ENCODE assay signal across 27 cellular contexts in the genomic region with DNA sequence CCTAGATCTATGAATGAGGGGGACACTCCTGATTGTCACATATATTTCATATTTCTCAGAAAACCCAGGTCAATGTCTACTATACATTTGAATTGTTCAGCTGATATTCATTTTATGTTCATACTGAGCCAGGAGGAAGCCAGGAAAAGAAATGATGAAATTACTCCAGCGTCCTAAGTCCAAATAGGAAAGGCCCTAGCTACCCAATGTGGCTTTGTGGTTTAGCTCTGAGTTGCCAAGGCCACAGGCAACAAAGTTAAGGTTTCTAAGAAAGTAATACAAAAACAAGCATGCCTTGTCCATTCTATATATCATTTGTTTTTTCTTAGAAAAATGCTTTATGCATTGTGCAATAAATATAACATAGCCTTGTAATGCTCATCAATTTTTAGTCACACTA. TPM values are rescaled to one million over a fixed set of nuclear protein-coding genes. Genes with fewer than 3 reads are reported as not detected.
"Had no signal": no experiment of that assay in that cellular context is flagged by ENCODE, and none has a peak within 500 bp of the region (broad histone marks: within the 10 kb centered on the region; RNA-seq: fewer than 3 reads in every experiment).

No MANE protein-coding gene starts in this region.

- H3K4me3 ChIP-seq: cardiac muscle cell, testis, uterus had no signal

- H3K27ac ChIP-seq: cardiac muscle cell, testis, uterus had no signal

- H3K4me1 ChIP-seq: testis, uterus had no signal

- DNase-seq: activated CD4-positive, alpha-beta T cell treated with anti-CD3 and anti-CD28 coated beads for 1 hour; activated CD4-positive, alpha-beta T cell treated with anti-CD3 and anti-CD28 coated beads, Interleukin-2, amount 50 U/mL, for 1 hour; activated CD8-positive, alpha-beta T cell treated with anti-CD3 and anti-CD28 coated beads, Interleukin-2, amount 10 ng/mL, durations not matched to agents 7 days and 5 days; activated T-cell treated with anti-CD3 and anti-CD28 coated beads, Interleukin-2, amount 50 U/mL, for 1 hour; amniotic stem cell; effector CD4-positive, alpha-beta T cell; foreskin melanocyte; immature natural killer cell; mesenchymal stem cell; naive B cell; occipital lobe; posterior cingulate gyrus; stimulated activated CD4-positive, alpha-beta T cell treated with anti-CD3 and anti-CD28 coated beads, Interleukin-2, amount 100 ng/mL, for 48 hours; stimulated activated naive CD4-positive, alpha-beta T cell; testis; trophoblast cell; uterus had no signal

- H3K27me3 ChIP-seq: cardiac muscle cell, testis, uterus had no signal

- H3K9me3 ChIP-seq: testis, uterus had no signal

- H3K36me3 ChIP-seq: cardiac muscle cell, uterus had no signal

RNA-seq across cellular contexts. Expression of gene CSN2, which starts 4.5 kb away (rescaled TPM):
- total RNA-seq: activated CD8-positive, alpha-beta T cell treated with anti-CD3 and anti-CD28 coated beads, Interleukin-2, amount 10 ng/mL, durations not matched to agents 7 days and 5 days; activated naive CD4-positive, alpha-beta T cell treated with anti-CD3 and anti-CD28 coated beads, Interleukin-2, amount 50 U/mL, for 72 hours; activated T-helper 17 cell treated with anti-CD3 and anti-CD28 coated beads, Interleukin-2, amount 50 U/mL, for 72 hours; cardiac muscle cell; cerebellum; epithelial cell of proximal tubule; fibroblast of lung; lower leg skin; mononuclear cell; occipital lobe; T-helper 2 cell treated with Interferon-gamma antibody and Interleukin-4, amounts not matched to agents 100 ng/mL and 5 ng/mL, for 36 hours; testis; uterus had no signal
- polyA plus RNA-seq: cardiac muscle cell, fibroblast of lung, immature natural killer cell, neural cell had no signal

RNA-seq across cellular contexts. Expression of gene STATH, which starts 25.7 kb away (rescaled TPM):
- total RNA-seq: activated CD8-positive, alpha-beta T cell treated with anti-CD3 and anti-CD28 coated beads, Interleukin-2, amount 10 ng/mL, durations not matched to agents 7 days and 5 days; activated naive CD4-positive, alpha-beta T cell treated with anti-CD3 and anti-CD28 coated beads, Interleukin-2, amount 50 U/mL, for 72 hours; activated T-helper 17 cell treated with anti-CD3 and anti-CD28 coated beads, Interleukin-2, amount 50 U/mL, for 72 hours; cardiac muscle cell; cerebellum; epithelial cell of proximal tubule; fibroblast of lung; lower leg skin; mononuclear cell; occipital lobe; T-helper 2 cell treated with Interferon-gamma antibody and Interleukin-4, amounts not matched to agents 100 ng/mL and 5 ng/mL, for 36 hours; testis; uterus had no signal
- polyA plus RNA-seq: fibroblast of lung, immature natural killer cell, neural cell had no signal

RNA-seq across cellular contexts. Expression of gene CSN1S1, which starts 39.2 kb away (rescaled TPM):
- total RNA-seq: activated CD8-positive, alpha-beta T cell treated with anti-CD3 and anti-CD28 coated beads, Interleukin-2, amount 10 ng/mL, durations not matched to agents 7 days and 5 days; activated naive CD4-positive, alpha-beta T cell treated with anti-CD3 and anti-CD28 coated beads, Interleukin-2, amount 50 U/mL, for 72 hours; activated T-helper 17 cell treated with anti-CD3 and anti-CD28 coated beads, Interleukin-2, amount 50 U/mL, for 72 hours; cardiac muscle cell; cerebellum; epithelial cell of proximal tubule; fibroblast of lung; mononuclear cell; occipital lobe; T-helper 2 cell treated with Interferon-gamma antibody and Interleukin-4, amounts not matched to agents 100 ng/mL and 5 ng/mL, for 36 hours; uterus had no signal
- polyA plus RNA-seq: cardiac muscle cell, fibroblast of lung, neural cell had no signal

RNA-seq across cellular contexts. Expression of gene HTN3, which starts 58.2 kb away (rescaled TPM):
- total RNA-seq: activated CD8-positive, alpha-beta T cell treated with anti-CD3 and anti-CD28 coated beads, Interleukin-2, amount 10 ng/mL, durations not matched to agents 7 days and 5 days; activated naive CD4-positive, alpha-beta T cell treated with anti-CD3 and anti-CD28 coated beads, Interleukin-2, amount 50 U/mL, for 72 hours; activated T-helper 17 cell treated with anti-CD3 and anti-CD28 coated beads, Interleukin-2, amount 50 U/mL, for 72 hours; cardiac muscle cell; cerebellum; epithelial cell of proximal tubule; fibroblast of lung; lower leg skin; mononuclear cell; occipital lobe; T-helper 2 cell treated with Interferon-gamma antibody and Interleukin-4, amounts not matched to agents 100 ng/mL and 5 ng/mL, for 36 hours; testis; uterus had no signal
- polyA plus RNA-seq: cardiac muscle cell, fibroblast of lung, immature natural killer cell, neural cell had no signal
